ENCODE assay signal across 1 cellular context in the genomic region with DNA sequence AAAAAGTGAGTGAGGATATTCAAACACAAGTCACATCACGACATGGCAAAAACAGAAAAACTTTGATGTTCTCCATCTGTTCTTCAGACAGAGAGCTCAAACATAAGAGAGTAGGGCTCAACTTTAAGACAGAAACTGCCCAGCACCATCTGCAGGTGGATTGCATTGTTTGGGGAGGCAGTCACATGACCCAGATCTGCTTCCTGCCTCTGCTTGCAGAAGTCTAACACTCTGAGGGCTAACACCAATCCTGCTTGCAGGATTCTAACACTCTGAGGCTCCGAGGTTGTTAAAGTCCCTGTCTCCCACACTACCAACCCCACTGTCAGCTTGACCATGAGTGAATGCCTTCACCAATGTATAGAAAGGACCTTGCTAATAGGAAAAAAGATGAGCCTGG.
TF ChIP-seq lines count a peak whose summit lies in the region.

No MANE protein-coding gene starts in this region.

TF ChIP-seq in HepG2, 621 proteins besides CTCF, POLR2A, EP300 and RAD21 (continued from another document):
- TF ChIP-seq, protein P1, sequence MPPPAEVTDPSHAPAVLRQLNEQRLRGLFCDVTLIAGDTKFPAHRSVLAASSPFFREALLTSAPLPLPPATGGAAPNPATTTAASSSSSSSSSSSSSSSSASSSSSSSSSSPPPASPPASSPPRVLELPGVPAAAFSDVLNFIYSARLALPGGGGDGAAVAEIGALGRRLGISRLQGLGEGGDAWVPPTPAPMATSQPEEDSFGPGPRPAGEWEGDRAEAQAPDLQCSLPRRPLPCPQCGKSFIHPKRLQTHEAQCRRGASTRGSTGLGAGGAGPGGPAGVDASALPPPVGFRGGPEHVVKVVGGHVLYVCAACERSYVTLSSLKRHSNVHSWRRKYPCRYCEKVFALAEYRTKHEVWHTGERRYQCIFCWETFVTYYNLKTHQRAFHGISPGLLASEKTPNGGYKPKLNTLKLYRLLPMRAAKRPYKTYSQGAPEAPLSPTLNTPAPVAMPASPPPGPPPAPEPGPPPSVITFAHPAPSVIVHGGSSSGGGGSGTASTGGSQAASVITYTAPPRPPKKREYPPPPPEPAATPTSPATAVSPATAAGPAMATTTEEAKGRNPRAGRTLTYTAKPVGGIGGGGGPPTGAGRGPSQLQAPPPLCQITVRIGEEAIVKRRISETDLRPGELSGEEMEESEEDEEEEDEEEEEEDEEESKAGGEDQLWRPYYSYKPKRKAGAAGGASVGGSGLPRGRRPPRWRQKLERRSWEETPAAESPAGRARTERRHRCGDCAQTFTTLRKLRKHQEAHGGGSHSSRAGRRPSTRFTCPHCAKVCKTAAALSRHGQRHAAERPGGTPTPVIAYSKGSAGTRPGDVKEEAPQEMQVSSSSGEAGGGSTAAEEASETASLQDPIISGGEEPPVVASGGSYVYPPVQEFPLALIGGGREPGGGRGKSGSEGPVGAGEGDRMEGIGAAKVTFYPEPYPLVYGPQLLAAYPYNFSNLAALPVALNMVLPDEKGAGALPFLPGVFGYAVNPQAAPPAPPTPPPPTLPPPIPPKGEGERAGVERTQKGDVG (CRISPR knock-in tag; IDR thresholded peaks at IDR 0.05; ENCODE audit: borderline replicate concordance), result no peak
- TF ChIP-seq ZNF652 (CRISPR knock-in tag; IDR thresholded peaks at IDR 0.05; ENCODE audit: borderline replicate concordance, low read depth), result no peak
- TF ChIP-seq FOSL1 (CRISPR knock-in tag; IDR thresholded peaks at IDR 0.05; ENCODE audit: borderline replicate concordance), result no peak
- TF ChIP-seq PHF5A (CRISPR knock-in tag; IDR thresholded peaks at IDR 0.05; ENCODE audit: low read depth, unreplicated experiment), result no peak
- no peak for TF ChIP-seq SRSF9 (IDR thresholded peaks at IDR 0.05; ENCODE audit: borderline replicate concordance, insufficient read depth, low read depth, low read length, poor library complexity, severe bottlenecking)
- TF ChIP-seq, protein P2, sequence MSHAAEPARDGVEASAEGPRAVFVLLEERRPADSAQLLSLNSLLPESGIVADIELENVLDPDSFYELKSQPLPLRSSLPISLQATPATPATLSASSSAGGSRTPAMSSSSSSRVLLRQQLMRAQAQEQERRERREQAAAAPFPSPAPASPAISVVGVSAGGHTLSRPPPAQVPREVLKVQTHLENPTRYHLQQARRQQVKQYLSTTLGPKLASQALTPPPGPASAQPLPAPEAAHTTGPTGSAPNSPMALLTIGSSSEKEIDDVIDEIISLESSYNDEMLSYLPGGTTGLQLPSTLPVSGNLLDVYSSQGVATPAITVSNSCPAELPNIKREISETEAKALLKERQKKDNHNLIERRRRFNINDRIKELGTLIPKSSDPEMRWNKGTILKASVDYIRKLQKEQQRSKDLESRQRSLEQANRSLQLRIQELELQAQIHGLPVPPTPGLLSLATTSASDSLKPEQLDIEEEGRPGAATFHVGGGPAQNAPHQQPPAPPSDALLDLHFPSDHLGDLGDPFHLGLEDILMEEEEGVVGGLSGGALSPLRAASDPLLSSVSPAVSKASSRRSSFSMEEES (CRISPR knock-in tag; IDR thresholded peaks at IDR 0.05), result no peak
- TF ChIP-seq, protein P3, sequence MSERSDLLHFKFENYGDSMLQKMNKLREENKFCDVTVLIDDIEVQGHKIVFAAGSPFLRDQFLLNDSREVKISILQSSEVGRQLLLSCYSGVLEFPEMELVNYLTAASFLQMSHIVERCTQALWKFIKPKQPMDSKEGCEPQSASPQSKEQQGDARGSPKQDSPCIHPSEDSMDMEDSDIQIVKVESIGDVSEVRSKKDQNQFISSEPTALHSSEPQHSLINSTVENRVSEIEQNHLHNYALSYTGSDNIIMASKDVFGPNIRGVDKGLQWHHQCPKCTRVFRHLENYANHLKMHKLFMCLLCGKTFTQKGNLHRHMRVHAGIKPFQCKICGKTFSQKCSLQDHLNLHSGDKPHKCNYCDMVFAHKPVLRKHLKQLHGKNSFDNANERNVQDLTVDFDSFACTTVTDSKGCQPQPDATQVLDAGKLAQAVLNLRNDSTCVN (CRISPR knock-in tag; IDR thresholded peaks at IDR 0.05; ENCODE audit: borderline replicate concordance), result no peak
- TF ChIP-seq HOXA9 (CRISPR knock-in tag; IDR thresholded peaks at IDR 0.05; ENCODE audit: borderline replicate concordance), result no peak
- TF ChIP-seq DMAP1 (CRISPR knock-in tag; IDR thresholded peaks at IDR 0.05), result no peak
- TF ChIP-seq DPF2 (CRISPR knock-in tag; IDR thresholded peaks at IDR 0.05; ENCODE audit: borderline replicate concordance, low read depth), result no peak
